Comparison of ENCODE assay signal across 8 cellular contexts in the genomic region with DNA sequence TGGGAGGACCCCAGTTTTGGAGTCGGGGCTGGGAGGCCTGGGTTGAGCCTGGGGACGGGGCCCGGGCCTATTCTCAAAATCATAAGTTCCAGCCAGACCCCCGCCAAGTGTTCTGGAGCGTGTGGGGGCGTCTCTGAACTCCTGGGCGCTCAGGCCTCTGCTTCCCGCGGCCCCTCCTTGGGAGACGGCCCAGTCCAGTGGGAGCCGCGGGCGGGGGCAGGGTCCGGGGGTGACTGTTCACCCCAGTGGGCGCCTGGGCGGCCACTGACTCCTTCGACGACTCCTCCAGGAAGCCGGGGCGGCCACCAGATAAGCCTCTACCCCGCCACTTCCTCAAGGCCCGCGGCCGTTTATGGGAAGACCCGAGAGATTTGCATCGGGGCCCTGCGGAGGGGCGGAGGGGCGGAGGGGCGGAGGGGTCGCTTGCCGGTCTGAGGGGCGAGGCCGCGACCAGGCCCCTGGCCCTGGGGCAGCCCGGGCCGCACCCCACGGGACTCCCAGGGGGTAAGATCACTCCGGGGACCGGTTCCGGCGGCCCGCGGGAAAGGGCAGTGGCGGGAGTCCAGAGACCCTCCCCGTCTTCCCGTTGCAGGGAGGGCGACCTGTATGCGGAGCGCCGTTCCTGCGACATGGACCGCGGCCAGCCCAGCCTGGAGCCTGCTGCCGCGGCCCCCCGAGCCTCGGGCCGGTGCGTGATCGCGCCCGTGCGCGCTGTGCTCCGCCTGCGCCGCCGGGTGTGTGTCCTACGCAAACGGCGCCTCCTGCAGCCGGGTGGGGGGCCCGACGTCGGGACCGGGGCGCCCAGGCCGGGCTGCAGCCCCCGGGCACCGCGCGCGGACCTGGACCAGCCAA. TPM values are rescaled to one million over a fixed set of nuclear protein-coding genes. Genes with fewer than 3 reads are reported as not detected.
A peak's percentile ranks its signal among the peaks of the same experiment; 100 is the strongest.
DNase-seq lines count a peak whose midpoint lies in the region; ATAC-seq and TF ChIP-seq lines count a peak whose summit lies in the region.

No MANE protein-coding gene starts in this region.

- peak overlapping the region; percentile 68 for H3K4me3 ChIP-seq in GM12875 (ENCODE audit: low read depth, low read length)
- H3K4me3 ChIP-seq in dorsolateral prefrontal cortex: peak overlapping the region in 55 of 59 donors; percentile 9 to 63 (median 42)

- peaks cover 0 to 63% (median 39%) of the 10 kb centered on the region in 45 donors for H3K27me3 ChIP-seq in dorsolateral prefrontal cortex

- TF ChIP-seq CTCF in GM12875 (IDR thresholded peaks at IDR 0.05; ENCODE audit: borderline replicate concordance, insufficient read depth, low read depth, low read length) (no peak), dorsolateral prefrontal cortex (IDR thresholded peaks at IDR 0.05 in 54 of 56, conservative IDR thresholded peaks at IDR 0.05 in 2 of 56; ENCODE audit: low read depth in 1 of 56, partially characterized antibody in 56 of 56) (no peak)

- peak overlapping the region in 46 of 59 donors; percentile 24 to 87 (median 72) for H3K27ac ChIP-seq in dorsolateral prefrontal cortex

- DNase-seq in NOMO-1 (lab: John Stamatoyannopoulos, UW; ENCODE audit: unreplicated experiment in 2 of 2) (peak; percentile 53 to 64), dorsolateral prefrontal cortex (no peak), mesenteric fat pad (ENCODE audit: low spot score) (peak; percentile 90), NCI-H345 treated with DMSO at 0.1 percent for 48 hours (lab: John Stamatoyannopoulos, UW; ENCODE audit: unreplicated experiment) (no peak), iPS-NIHi11 (ENCODE audit: low spot score) (no peak)

- no peak for ATAC-seq in GM19467 (IDR thresholded peaks at IDR 0.05; ENCODE audit: unreplicated experiment)
- ATAC-seq in HG03565 (IDR thresholded peaks at IDR 0.05; ENCODE audit: unreplicated experiment): no peak

- intact Hi-C loops in dorsolateral prefrontal cortex (cut with DNase I): no loop called here

RNA-seq across cellular contexts. Expression of a gene that starts 0.8 kb away (rescaled TPM):
- total RNA-seq in dorsolateral prefrontal cortex (1 to 10 TPM in 106 of 120 experiments, under 1 TPM in 14; 0.75 to 5.2 (median 1.7) TPM), mesenteric fat pad (9.2 TPM)

RNA-seq across cellular contexts. Expression of a gene that starts 23.2 kb away (rescaled TPM):
- total RNA-seq in dorsolateral prefrontal cortex (100 to 1,000 TPM in 1 of 120 experiments, 10 to 100 TPM in 119; 50.4 to 106 (median 64.4) TPM), mesenteric fat pad (39.2 TPM)

RNA-seq across cellular contexts. Expression of a gene that starts 23.8 kb away (rescaled TPM):
- total RNA-seq in dorsolateral prefrontal cortex (10 to 100 TPM in 47 of 120 experiments, 1 to 10 TPM in 73; 4.6 to 17.2 (median 9.3) TPM), mesenteric fat pad (16.3 TPM)

RNA-seq across cellular contexts. Expression of a gene that starts 27.2 kb away (rescaled TPM):
- total RNA-seq in dorsolateral prefrontal cortex (not detected), mesenteric fat pad (not detected)

RNA-seq across cellular contexts. Expression of a gene that starts 37.2 kb away (rescaled TPM):
- total RNA-seq in dorsolateral prefrontal cortex (100 to 1,000 TPM; 132 to 331 (median 230) TPM), mesenteric fat pad (298 TPM)

Comparison
In these comparisons a context has a peak if more than half of its experiments do, and no peak if none do; other contexts are left out.
1. DNase-seq: peak in NOMO-1 (2 of 2) and mesenteric fat pad (single experiment); none in dorsolateral prefrontal cortex (0 of 10), NCI-H345 treated with DMSO at 0.1 percent for 48 hours (single experiment) and iPS-NIHi11 (single experiment).